Comparison of ENCODE assay signal across 1 cellular context in genomic region chr1:150563340-150564038, GRCh38.
TF ChIP-seq lines count a peak whose summit lies in the region.

No MANE protein-coding gene starts in this region.

TF ChIP-seq in GM12878, 131 proteins besides CTCF, POLR2A, EP300 and RAD21 (continued from another document and continues in another):
- TF ChIP-seq CUX1 (IDR thresholded peaks at IDR 0.05; ENCODE audit: insufficient replicate concordance, low read depth, low read length): no peak
- no peak for TF ChIP-seq KDM1A (IDR thresholded peaks at IDR 0.05; ENCODE audit: borderline replicate concordance)
- no peak for TF ChIP-seq FOS (IDR thresholded peaks at IDR 0.05; ENCODE audit: borderline replicate concordance, extremely low read depth, insufficient read length)
- TF ChIP-seq NR2C2 (IDR thresholded peaks at IDR 0.05; ENCODE audit: borderline replicate concordance, control insufficient read depth, insufficient read length, low read depth): no peak
- TF ChIP-seq ELK1 (IDR thresholded peaks at IDR 0.05; ENCODE audit: low read depth, low read length): no peak
- TF ChIP-seq MEF2B (IDR thresholded peaks at IDR 0.05; ENCODE audit: partially characterized antibody, poor library complexity, severe bottlenecking): no peak
- TF ChIP-seq PAX5 (IDR thresholded peaks at IDR 0.05; ENCODE audit: borderline replicate concordance, low read depth, low read length): peak; percentile 45; the same call in 1 of the 2 replicates
- TF ChIP-seq SMARCA5 (IDR thresholded peaks at IDR 0.05): no peak
- TF ChIP-seq TCF12 (IDR thresholded peaks at IDR 0.05; ENCODE audit: low read depth, low read length): peak; percentile 22; the same call in 1 of the 2 replicates
- TF ChIP-seq CREM (IDR thresholded peaks at IDR 0.05; ENCODE audit: low read depth): peak; percentile 77
- TF ChIP-seq NKRF (conservative IDR thresholded peaks at IDR 0.05): peak; percentile 16; the same call in 1 of the 2 replicates
- TF ChIP-seq IRF3 (IDR thresholded peaks at IDR 0.05): no peak
- no peak for TF ChIP-seq CEBPZ (IDR thresholded peaks at IDR 0.05; ENCODE audit: low read depth, low read length)
- no peak for TF ChIP-seq ZBTB4 (CRISPR knock-in tag; IDR thresholded peaks at IDR 0.05)
- no peak for TF ChIP-seq USF1 (IDR thresholded peaks at IDR 0.05; ENCODE audit: borderline replicate concordance, extremely low read length, insufficient read depth, low read depth, low read length)
- peak; percentile 48; a peak in 1 of 4 replicates for TF ChIP-seq BHLHE40 (IDR thresholded peaks at IDR 0.05; ENCODE audit: borderline replicate concordance in 1 of 2, low read depth in 2 of 2, low read length in 1 of 2)
- TF ChIP-seq SUZ12 (IDR thresholded peaks at IDR 0.05; ENCODE audit: unreplicated experiment): no peak
- peak; percentile 14; the same call in 1 of the 3 replicates for TF ChIP-seq POU2F2 (IDR thresholded peaks at IDR 0.05; ENCODE audit: borderline replicate concordance, low read depth, low read length)
- no peak for TF ChIP-seq ATF2 (IDR thresholded peaks at IDR 0.05; ENCODE audit: low read length)
- TF ChIP-seq REST (IDR thresholded peaks at IDR 0.05; ENCODE audit: low read depth, low read length): no peak
- no peak for TF ChIP-seq SMAD1 (IDR thresholded peaks at IDR 0.05; ENCODE audit: low read depth, partially characterized antibody)
- TF ChIP-seq CREB1 (IDR thresholded peaks at IDR 0.05; ENCODE audit: low read depth): no peak
- peak; percentile 34; the same call in 1 of the 2 replicates for TF ChIP-seq SIN3A (IDR thresholded peaks at IDR 0.05; ENCODE audit: low read depth, low read length)
- no peak for TF ChIP-seq PML (IDR thresholded peaks at IDR 0.05; ENCODE audit: low read length)
- no peak for TF ChIP-seq IRF5 (IDR thresholded peaks at IDR 0.05; ENCODE audit: borderline replicate concordance)
- TF ChIP-seq ZSCAN29 (IDR thresholded peaks at IDR 0.05): no peak
- TF ChIP-seq SIX5 (IDR thresholded peaks at IDR 0.05; ENCODE audit: low read depth, low read length, severe bottlenecking): no peak
- no peak for TF ChIP-seq MXI1 (IDR thresholded peaks at IDR 0.05; ENCODE audit: low read depth, low read length)
- no peak for TF ChIP-seq DPF2 (IDR thresholded peaks at IDR 0.05)
